Comparison of ENCODE assay signal across 8 cellular contexts in the genomic region with DNA sequence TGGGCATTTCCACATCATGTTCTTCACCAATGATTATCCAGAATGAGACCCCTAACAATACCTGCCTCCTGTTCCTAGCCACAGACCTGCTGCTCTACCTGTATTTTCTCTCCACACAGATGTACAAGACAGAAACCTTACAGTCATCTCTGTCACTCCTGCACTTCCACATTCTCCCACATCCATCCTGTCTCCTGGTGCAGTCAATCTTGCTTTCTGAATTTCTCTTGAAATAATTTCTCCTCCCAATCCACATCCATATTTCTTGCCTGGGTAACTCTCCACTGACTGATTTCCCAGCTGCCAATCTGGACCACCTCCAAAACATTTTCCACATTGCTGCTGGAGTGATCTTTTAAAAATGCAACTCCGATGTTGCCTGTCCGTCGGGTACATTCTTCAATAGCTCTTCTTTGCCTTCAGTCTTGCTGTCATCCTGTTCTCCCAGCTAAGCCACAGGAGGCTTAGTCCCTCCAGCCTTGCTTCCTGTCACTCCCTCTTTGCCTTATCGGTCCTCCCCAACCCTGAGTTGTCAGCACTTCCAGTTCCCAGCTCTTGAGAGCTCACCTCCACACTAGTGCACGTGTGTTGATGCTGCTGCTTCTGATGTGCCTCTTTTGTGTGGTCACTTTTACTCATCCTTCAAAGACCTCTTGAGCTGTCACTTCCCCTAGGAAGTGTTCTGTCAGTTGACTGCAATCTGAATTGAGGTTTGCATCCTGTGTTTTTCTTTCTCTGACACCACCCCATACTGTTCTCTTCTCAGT. TPM values are rescaled to one million over a fixed set of nuclear protein-coding genes. Genes with fewer than 3 reads are reported as not detected.
DNase-seq lines count a peak whose midpoint lies in the region; ATAC-seq and TF ChIP-seq lines count a peak whose summit lies in the region.

No MANE protein-coding gene starts in this region.

- H3K27ac ChIP-seq in SJSA1 (no peak overlapping the region), foreskin keratinocyte (no peak overlapping the region), testis (no peak overlapping the region)

- TF ChIP-seq POLR2A in testis (IDR thresholded peaks at IDR 0.05), result no peak

- no peak overlapping the region for H3K4me3 ChIP-seq in SJSA1
- no peak overlapping the region for H3K4me3 ChIP-seq in testis

- 47 to 49% methylated on average over 5 of the region's 5 CpGs for WGBS in testis, 2 donors

- H3K4me1 ChIP-seq in SJSA1 (replicated peaks), result peaks cover 25% of the 10 kb centered on the region
- H3K4me1 ChIP-seq in foreskin keratinocyte, result peaks cover 14% of the 10 kb centered on the region
- no peaks in the 10 kb centered on the region for H3K4me1 ChIP-seq in testis

- DNase-seq in AG20443 (ENCODE audit: low spot score) (peak; percentile 31), SJSA1 (ENCODE audit: low read depth in 1 of 2, low spot score in 2 of 2) (peak; percentile 38 to 46), foreskin keratinocyte (peak; percentile 40 to 42), testis (no peak)

- H3K27me3 ChIP-seq in SJSA1 (replicated peaks), result no peaks in the 10 kb centered on the region; the same call in 1 of the 2 replicates
- H3K27me3 ChIP-seq in foreskin keratinocyte, result no peaks in the 10 kb centered on the region
- no peaks in the 10 kb centered on the region for H3K27me3 ChIP-seq in testis

- H3K36me3 ChIP-seq in SJSA1 (no peaks in the 10 kb centered on the region), testis (ENCODE audit: low read depth, missing control alignments) (no peaks in the 10 kb centered on the region)

- TF ChIP-seq CTCF in foreskin keratinocyte (conservative IDR thresholded peaks at IDR 0.05) (no peak), testis (IDR thresholded peaks at IDR 0.05) (no peak)

- H3K9me3 ChIP-seq in SJSA1 (replicated peaks) (no peaks in the 10 kb centered on the region; the same call in 1 of the 2 replicates), testis (no peaks in the 10 kb centered on the region)

- ATAC-seq in GM18867 (IDR thresholded peaks at IDR 0.05; ENCODE audit: unreplicated experiment) (peak; percentile 41), HG03175 (IDR thresholded peaks at IDR 0.05; ENCODE audit: unreplicated experiment) (peak; percentile 42), foreskin keratinocyte (peak; percentile 79), HG02840 (IDR thresholded peaks at IDR 0.05; ENCODE audit: low FRiP score, unreplicated experiment) (no peak), HG02571 (IDR thresholded peaks at IDR 0.05; ENCODE audit: unreplicated experiment) (no peak)

- intact Hi-C loops in testis (cut with DNase I; ENCODE audit: low total_unique reads), result no loop called here

RNA-seq across cellular contexts. Expression of gene UCK2, which starts 15.1 kb away (rescaled TPM):
- 38.8 and 63.7 TPM in 2 replicates for total RNA-seq in SJSA1 (2014; rRNA removed; shearing (Covaris generic))
- total RNA-seq in foreskin keratinocyte, result 84.9 and 92.2 TPM in 2 replicates
- polyA plus RNA-seq in foreskin keratinocyte, result 66.5 and 66.6 TPM in 2 replicates
- 10 to 100 TPM; 27.6 to 29.7 TPM for total RNA-seq in testis
- polyA plus RNA-seq in testis (ENCODE audit: insufficient read depth, low read depth, low replicate concordance), result 29.9 TPM

Comparison
In these comparisons a context has a peak if more than half of its experiments do, and no peak if none do; other contexts are left out.
1. ATAC-seq: peak in GM18867 (single experiment), HG03175 (single experiment) and foreskin keratinocyte (single experiment); none in HG02840 (single experiment) and HG02571 (single experiment).